1 cellular context compared by ENCODE assay signal in the genomic region with DNA sequence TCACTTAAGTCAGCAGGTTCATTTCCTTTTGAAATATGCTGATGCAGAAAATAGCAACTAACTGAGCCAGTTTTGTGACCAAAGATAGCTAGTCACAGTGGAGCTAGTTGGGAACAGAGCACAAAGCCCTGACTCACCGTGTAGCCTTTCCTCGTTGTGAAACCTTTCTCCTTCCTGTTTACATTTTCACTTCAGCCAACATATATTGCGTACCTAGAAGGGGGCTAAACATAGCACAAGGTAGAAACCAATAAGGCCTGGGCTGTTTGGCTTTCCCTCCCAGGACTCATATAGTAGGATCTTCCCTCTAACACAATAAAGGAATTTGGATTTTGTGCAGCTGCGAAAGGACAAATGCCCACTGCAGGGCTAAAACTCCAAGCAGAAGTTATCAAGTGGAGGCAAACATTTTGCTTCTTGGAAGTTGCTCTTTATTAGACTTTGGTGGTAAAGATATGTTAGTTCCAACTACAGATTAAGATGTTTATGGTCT.
TF ChIP-seq lines count a peak whose summit lies in the region.

No MANE protein-coding gene starts in this region.

TF ChIP-seq in HepG2, 621 proteins besides CTCF, POLR2A, EP300 and RAD21 (continued from another document and continues in another):
- TF ChIP-seq, protein P1, sequence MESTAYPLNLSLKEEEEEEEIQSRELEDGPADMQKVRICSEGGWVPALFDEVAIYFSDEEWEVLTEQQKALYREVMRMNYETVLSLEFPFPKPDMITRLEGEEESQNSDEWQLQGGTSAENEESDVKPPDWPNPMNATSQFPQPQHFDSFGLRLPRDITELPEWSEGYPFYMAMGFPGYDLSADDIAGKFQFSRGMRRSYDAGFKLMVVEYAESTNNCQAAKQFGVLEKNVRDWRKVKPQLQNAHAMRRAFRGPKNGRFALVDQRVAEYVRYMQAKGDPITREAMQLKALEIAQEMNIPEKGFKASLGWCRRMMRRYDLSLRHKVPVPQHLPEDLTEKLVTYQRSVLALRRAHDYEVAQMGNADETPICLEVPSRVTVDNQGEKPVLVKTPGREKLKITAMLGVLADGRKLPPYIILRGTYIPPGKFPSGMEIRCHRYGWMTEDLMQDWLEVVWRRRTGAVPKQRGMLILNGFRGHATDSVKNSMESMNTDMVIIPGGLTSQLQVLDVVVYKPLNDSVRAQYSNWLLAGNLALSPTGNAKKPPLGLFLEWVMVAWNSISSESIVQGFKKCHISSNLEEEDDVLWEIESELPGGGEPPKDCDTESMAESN (CRISPR knock-in tag; conservative IDR thresholded peaks at IDR 0.05) = 0 out of 2 replicates have a peak, but pooled peaks have one; percentile 27
- TF ChIP-seq, protein P2, sequence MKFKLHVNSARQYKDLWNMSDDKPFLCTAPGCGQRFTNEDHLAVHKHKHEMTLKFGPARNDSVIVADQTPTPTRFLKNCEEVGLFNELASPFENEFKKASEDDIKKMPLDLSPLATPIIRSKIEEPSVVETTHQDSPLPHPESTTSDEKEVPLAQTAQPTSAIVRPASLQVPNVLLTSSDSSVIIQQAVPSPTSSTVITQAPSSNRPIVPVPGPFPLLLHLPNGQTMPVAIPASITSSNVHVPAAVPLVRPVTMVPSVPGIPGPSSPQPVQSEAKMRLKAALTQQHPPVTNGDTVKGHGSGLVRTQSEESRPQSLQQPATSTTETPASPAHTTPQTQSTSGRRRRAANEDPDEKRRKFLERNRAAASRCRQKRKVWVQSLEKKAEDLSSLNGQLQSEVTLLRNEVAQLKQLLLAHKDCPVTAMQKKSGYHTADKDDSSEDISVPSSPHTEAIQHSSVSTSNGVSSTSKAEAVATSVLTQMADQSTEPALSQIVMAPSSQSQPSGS (CRISPR knock-in tag; IDR thresholded peaks at IDR 0.05) = peak; percentile 86
- TF ChIP-seq, protein P3, sequence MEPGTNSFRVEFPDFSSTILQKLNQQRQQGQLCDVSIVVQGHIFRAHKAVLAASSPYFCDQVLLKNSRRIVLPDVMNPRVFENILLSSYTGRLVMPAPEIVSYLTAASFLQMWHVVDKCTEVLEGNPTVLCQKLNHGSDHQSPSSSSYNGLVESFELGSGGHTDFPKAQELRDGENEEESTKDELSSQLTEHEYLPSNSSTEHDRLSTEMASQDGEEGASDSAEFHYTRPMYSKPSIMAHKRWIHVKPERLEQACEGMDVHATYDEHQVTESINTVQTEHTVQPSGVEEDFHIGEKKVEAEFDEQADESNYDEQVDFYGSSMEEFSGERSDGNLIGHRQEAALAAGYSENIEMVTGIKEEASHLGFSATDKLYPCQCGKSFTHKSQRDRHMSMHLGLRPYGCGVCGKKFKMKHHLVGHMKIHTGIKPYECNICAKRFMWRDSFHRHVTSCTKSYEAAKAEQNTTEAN (CRISPR knock-in tag; conservative IDR thresholded peaks at IDR 0.05) = peak; percentile 97
- TF ChIP-seq, protein P4, sequence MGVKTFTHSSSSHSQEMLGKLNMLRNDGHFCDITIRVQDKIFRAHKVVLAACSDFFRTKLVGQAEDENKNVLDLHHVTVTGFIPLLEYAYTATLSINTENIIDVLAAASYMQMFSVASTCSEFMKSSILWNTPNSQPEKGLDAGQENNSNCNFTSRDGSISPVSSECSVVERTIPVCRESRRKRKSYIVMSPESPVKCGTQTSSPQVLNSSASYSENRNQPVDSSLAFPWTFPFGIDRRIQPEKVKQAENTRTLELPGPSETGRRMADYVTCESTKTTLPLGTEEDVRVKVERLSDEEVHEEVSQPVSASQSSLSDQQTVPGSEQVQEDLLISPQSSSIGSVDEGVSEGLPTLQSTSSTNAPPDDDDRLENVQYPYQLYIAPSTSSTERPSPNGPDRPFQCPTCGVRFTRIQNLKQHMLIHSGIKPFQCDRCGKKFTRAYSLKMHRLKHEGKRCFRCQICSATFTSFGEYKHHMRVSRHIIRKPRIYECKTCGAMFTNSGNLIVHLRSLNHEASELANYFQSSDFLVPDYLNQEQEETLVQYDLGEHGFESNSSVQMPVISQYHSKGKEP (CRISPR knock-in tag; IDR thresholded peaks at IDR 0.05) = no peak
- TF ChIP-seq, protein P5, sequence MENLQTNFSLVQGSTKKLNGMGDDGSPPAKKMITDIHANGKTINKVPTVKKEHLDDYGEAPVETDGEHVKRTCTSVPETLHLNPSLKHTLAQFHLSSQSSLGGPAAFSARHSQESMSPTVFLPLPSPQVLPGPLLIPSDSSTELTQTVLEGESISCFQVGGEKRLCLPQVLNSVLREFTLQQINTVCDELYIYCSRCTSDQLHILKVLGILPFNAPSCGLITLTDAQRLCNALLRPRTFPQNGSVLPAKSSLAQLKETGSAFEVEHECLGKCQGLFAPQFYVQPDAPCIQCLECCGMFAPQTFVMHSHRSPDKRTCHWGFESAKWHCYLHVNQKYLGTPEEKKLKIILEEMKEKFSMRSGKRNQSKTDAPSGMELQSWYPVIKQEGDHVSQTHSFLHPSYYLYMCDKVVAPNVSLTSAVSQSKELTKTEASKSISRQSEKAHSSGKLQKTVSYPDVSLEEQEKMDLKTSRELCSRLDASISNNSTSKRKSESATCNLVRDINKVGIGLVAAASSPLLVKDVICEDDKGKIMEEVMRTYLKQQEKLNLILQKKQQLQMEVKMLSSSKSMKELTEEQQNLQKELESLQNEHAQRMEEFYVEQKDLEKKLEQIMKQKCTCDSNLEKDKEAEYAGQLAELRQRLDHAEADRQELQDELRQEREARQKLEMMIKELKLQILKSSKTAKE (CRISPR knock-in tag; IDR thresholded peaks at IDR 0.05; ENCODE audit: borderline replicate concordance) = peak; percentile 40; the same call in 1 of the 2 replicates
- peak in 1 of 2 experiments; percentile 7; a peak in 2 of 4 replicates for TF ChIP-seq NR2F1 (CRISPR knock-in tag; IDR thresholded peaks at IDR 0.05)
- TF ChIP-seq KDM6A (CRISPR knock-in tag; IDR thresholded peaks at IDR 0.05; ENCODE audit: low read depth) = peak; percentile 79; the same call in 1 of the 2 replicates
- TF ChIP-seq NFE2L2 (IDR thresholded peaks at IDR 0.05; ENCODE audit: low read length) = peak; percentile 80
- TF ChIP-seq ZNF75D (CRISPR knock-in tag; IDR thresholded peaks at IDR 0.05; ENCODE audit: borderline replicate concordance) = no peak
- TF ChIP-seq KMT2A (CRISPR knock-in tag; IDR thresholded peaks at IDR 0.05) = peak; percentile 68; the same call in 1 of the 2 replicates
- TF ChIP-seq YEATS2 (CRISPR knock-in tag; IDR thresholded peaks at IDR 0.05; ENCODE audit: borderline replicate concordance) = peak; percentile 81; the same call in 1 of the 2 replicates
- TF ChIP-seq ASH2L (IDR thresholded peaks at IDR 0.05; ENCODE audit: insufficient read length, low read depth, low read length) = peak; percentile 42
- TF ChIP-seq, protein P6, sequence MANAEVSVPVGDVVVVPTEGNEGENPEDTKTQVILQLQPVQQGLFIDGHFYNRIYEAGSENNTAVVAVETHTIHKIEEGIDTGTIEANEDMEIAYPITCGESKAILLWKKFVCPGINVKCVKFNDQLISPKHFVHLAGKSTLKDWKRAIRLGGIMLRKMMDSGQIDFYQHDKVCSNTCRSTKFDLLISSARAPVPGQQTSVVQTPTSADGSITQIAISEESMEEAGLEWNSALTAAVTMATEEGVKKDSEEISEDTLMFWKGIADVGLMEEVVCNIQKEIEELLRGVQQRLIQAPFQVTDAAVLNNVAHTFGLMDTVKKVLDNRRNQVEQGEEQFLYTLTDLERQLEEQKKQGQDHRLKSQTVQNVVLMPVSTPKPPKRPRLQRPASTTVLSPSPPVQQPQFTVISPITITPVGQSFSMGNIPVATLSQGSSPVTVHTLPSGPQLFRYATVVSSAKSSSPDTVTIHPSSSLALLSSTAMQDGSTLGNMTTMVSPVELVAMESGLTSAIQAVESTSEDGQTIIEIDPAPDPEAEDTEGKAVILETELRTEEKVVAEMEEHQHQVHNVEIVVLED (CRISPR knock-in tag; IDR thresholded peaks at IDR 0.05; ENCODE audit: borderline replicate concordance) = peak; percentile 38; the same call in 1 of the 2 replicates
- TF ChIP-seq SP5 (CRISPR knock-in tag; IDR thresholded peaks at IDR 0.05; ENCODE audit: borderline replicate concordance, low read depth) = peak; percentile 60; the same call in 1 of the 2 replicates
- peak; percentile 99 for TF ChIP-seq MAFF (IDR thresholded peaks at IDR 0.05; ENCODE audit: low read depth, low read length)
- peak; percentile 37; the same call in 1 of the 2 replicates for TF ChIP-seq RFX3 (CRISPR knock-in tag; IDR thresholded peaks at IDR 0.05)
- no peak for TF ChIP-seq HOXA9 (CRISPR knock-in tag; IDR thresholded peaks at IDR 0.05; ENCODE audit: borderline replicate concordance)
- TF ChIP-seq, protein P7, sequence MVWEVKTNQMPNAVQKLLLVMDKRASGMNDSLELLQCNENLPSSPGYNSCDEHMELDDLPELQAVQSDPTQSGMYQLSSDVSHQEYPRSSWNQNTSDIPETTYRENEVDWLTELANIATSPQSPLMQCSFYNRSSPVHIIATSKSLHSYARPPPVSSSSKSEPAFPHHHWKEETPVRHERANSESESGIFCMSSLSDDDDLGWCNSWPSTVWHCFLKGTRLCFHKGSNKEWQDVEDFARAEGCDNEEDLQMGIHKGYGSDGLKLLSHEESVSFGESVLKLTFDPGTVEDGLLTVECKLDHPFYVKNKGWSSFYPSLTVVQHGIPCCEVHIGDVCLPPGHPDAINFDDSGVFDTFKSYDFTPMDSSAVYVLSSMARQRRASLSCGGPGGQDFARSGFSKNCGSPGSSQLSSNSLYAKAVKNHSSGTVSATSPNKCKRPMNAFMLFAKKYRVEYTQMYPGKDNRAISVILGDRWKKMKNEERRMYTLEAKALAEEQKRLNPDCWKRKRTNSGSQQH (CRISPR knock-in tag; IDR thresholded peaks at IDR 0.05; ENCODE audit: low read depth) = peak; percentile 63; the same call in 1 of the 2 replicates
- TF ChIP-seq GABPA (IDR thresholded peaks at IDR 0.05; ENCODE audit: low read depth, low read length) = no peak
- TF ChIP-seq GABPA (CRISPR knock-in tag; IDR thresholded peaks at IDR 0.05; ENCODE audit: low read depth) = peak; percentile 84
- peak; percentile 97 for TF ChIP-seq HDAC2 (CRISPR knock-in tag; IDR thresholded peaks at IDR 0.05)
- peak; percentile 62; the same call in 1 of the 2 replicates for TF ChIP-seq ZNF431 (CRISPR knock-in tag; IDR thresholded peaks at IDR 0.05; ENCODE audit: borderline replicate concordance, low read depth)
- peak; percentile 93 for TF ChIP-seq ZBTB7B (CRISPR knock-in tag; IDR thresholded peaks at IDR 0.05)
- TF ChIP-seq SSRP1 (CRISPR knock-in tag; IDR thresholded peaks at IDR 0.05) = peak; percentile 90; the same call in 1 of the 2 replicates
- TF ChIP-seq MTA1 (CRISPR knock-in tag; IDR thresholded peaks at IDR 0.05; ENCODE audit: borderline replicate concordance) = no peak; the same call in 1 of the 2 replicates
- peak; percentile 72; the same call in 1 of the 2 replicates for TF ChIP-seq GATA4 (IDR thresholded peaks at IDR 0.05; ENCODE audit: borderline replicate concordance, low read depth)
- peak; percentile 88; the same call in 1 of the 2 replicates for TF ChIP-seq KLF11 (CRISPR knock-in tag; IDR thresholded peaks at IDR 0.05)
- TF ChIP-seq ZFP1 (CRISPR knock-in tag; IDR thresholded peaks at IDR 0.05) = peak; percentile 94
- TF ChIP-seq, protein P8, sequence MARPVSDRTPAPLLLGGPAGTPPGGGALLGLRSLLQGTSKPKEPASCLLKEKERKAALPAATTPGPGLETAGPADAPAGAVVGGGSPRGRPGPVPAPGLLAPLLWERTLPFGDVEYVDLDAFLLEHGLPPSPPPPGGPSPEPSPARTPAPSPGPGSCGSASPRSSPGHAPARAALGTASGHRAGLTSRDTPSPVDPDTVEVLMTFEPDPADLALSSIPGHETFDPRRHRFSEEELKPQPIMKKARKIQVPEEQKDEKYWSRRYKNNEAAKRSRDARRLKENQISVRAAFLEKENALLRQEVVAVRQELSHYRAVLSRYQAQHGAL (CRISPR knock-in tag; IDR thresholded peaks at IDR 0.05; ENCODE audit: not compliant biosample characterization) = no peak
- TF ChIP-seq NFYB (CRISPR knock-in tag; IDR thresholded peaks at IDR 0.05) = 0 out of 2 replicates have a peak, but pooled peaks have one; percentile 19
- no peak for TF ChIP-seq REXO4 (CRISPR knock-in tag; IDR thresholded peaks at IDR 0.05; ENCODE audit: borderline replicate concordance)
- no peak for TF ChIP-seq ZNF709 (CRISPR knock-in tag; IDR thresholded peaks at IDR 0.05)
- TF ChIP-seq ZNF10 (CRISPR knock-in tag; IDR thresholded peaks at IDR 0.05; ENCODE audit: borderline replicate concordance, low read depth) = no peak
- TF ChIP-seq ZMAT3 (CRISPR knock-in tag; conservative IDR thresholded peaks at IDR 0.05) = no peak
- TF ChIP-seq, protein P9, sequence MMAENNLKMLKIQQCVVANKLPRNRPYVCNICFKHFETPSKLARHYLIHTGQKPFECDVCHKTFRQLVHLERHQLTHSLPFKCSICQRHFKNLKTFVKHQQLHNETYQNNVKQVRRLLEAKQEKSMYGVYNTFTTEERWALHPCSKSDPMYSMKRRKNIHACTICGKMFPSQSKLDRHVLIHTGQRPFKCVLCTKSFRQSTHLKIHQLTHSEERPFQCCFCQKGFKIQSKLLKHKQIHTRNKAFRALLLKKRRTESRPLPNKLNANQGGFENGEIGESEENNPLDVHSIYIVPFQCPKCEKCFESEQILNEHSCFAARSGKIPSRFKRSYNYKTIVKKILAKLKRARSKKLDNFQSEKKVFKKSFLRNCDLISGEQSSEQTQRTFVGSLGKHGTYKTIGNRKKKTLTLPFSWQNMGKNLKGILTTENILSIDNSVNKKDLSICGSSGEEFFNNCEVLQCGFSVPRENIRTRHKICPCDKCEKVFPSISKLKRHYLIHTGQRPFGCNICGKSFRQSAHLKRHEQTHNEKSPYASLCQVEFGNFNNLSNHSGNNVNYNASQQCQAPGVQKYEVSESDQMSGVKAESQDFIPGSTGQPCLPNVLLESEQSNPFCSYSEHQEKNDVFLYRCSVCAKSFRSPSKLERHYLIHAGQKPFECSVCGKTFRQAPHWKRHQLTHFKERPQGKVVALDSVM (CRISPR knock-in tag; IDR thresholded peaks at IDR 0.05) = peak; percentile 55; the same call in 1 of the 2 replicates
- TF ChIP-seq HOXA3 (CRISPR knock-in tag; IDR thresholded peaks at IDR 0.05) = peak; percentile 80
- TF ChIP-seq, protein P10, sequence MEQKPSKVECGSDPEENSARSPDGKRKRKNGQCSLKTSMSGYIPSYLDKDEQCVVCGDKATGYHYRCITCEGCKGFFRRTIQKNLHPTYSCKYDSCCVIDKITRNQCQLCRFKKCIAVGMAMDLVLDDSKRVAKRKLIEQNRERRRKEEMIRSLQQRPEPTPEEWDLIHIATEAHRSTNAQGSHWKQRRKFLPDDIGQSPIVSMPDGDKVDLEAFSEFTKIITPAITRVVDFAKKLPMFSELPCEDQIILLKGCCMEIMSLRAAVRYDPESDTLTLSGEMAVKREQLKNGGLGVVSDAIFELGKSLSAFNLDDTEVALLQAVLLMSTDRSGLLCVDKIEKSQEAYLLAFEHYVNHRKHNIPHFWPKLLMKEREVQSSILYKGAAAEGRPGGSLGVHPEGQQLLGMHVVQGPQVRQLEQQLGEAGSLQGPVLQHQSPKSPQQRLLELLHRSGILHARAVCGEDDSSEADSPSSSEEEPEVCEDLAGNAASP (CRISPR knock-in tag; IDR thresholded peaks at IDR 0.05; ENCODE audit: borderline replicate concordance) = peak; percentile 81; the same call in 1 of the 2 replicates
- peak; percentile 79 for TF ChIP-seq SIX4 (CRISPR knock-in tag; IDR thresholded peaks at IDR 0.05)
- TF ChIP-seq PPARG (CRISPR knock-in tag; conservative IDR thresholded peaks at IDR 0.05) = peak; percentile 92
- TF ChIP-seq MIER3 (CRISPR knock-in tag; IDR thresholded peaks at IDR 0.05; ENCODE audit: borderline replicate concordance) = peak; percentile 95
